13 cellular contexts compared by ENCODE assay signal in genomic region chr17:82893779-82894178, GRCh38. TPM values are rescaled to one million over a fixed set of nuclear protein-coding genes. Genes with fewer than 3 reads are reported as not detected.
DNase-seq lines count a peak whose midpoint lies in the region; ATAC-seq and TF ChIP-seq lines count a peak whose summit lies in the region.
"Had no signal": no experiment of that assay in that cellular context is flagged by ENCODE, and none has a peak within 500 bp of the region (broad histone marks: within the 10 kb centered on the region; RNA-seq: fewer than 3 reads in every experiment).

No MANE protein-coding gene starts in this region.

- H3K27me3 ChIP-seq in ACC112 (ENCODE audit: insufficient read depth, low read length) (no peaks in the 10 kb centered on the region), H9 (ENCODE audit: insufficient read depth, low read length) (no peaks in the 10 kb centered on the region)

- no peaks in the 10 kb centered on the region for H4K20me1 ChIP-seq in H9 (ENCODE audit: control insufficient read depth, insufficient read depth, insufficient read length)

- peak overlapping the region in 2 of 3 experiments; percentile 19 to 37; a peak in 2 of 7 replicates for H3K27ac Mint-ChIP-seq in H9
- H3K27ac Mint-ChIP-seq in brain = peak overlapping the region in 4 of 5 experiments; percentile 14 to 73 (median 36)
- H3K27ac Mint-ChIP-seq in mesothelial cell of epicardium = peak overlapping the region; percentile 45

- no peak overlapping the region for H4K8ac ChIP-seq in H9 (replicated peaks; ENCODE audit: insufficient read length, low read depth, low read length)

- H3K4me1 Mint-ChIP-seq in H9 = peaks cover 15 to 21% of the 10 kb centered on the region in 2 experiments
- peaks cover 32% of the 10 kb centered on the region for H3K4me1 Mint-ChIP-seq in brain
- peaks cover 39% of the 10 kb centered on the region for H3K4me1 Mint-ChIP-seq in mesothelial cell of epicardium

- H3K79me2 ChIP-seq in ACC112 (ENCODE audit: control insufficient read depth, insufficient read depth, low read length, unreplicated experiment) = no peaks in the 10 kb centered on the region
- H3K79me2 ChIP-seq in H9 (ENCODE audit: insufficient read depth, low read length) = no peaks in the 10 kb centered on the region

- H2BK20ac ChIP-seq in H9 (ENCODE audit: low read depth, low read length, poor library complexity, severe bottlenecking) = no peak overlapping the region

- H3K4ac ChIP-seq in H9 (ENCODE audit: low read depth, low read length) = no peak overlapping the region

- DNase-seq in H9 = no peak
- no peak for DNase-seq in mesothelial cell of epicardium (ENCODE audit: low spot score in 2 of 2, unreplicated experiment in 2 of 2)
- no peak for DNase-seq in stimulated activated CD4-positive, alpha-beta T cell treated with anti-CD3 and anti-CD28 coated beads, Interleukin-15, amount 100 ng/mL, for 24 hours
- no peak for DNase-seq in stimulated activated CD4-positive, alpha-beta T cell treated with anti-CD3 and anti-CD28 coated beads, Interleukin-4, amount 100 ng/mL, for 24 hours
- DNase-seq: C1 segment of cervical spinal cord, NCI-H1092 treated with DMSO at 0.1 percent for 48 hours had no signal

- H2AFZ ChIP-seq in ACC112 (ENCODE audit: low read length, unreplicated experiment) (peak overlapping the region; percentile 47), H9 (ENCODE audit: low read length) (no peak overlapping the region)

- H3K36me3 ChIP-seq in ACC112 (ENCODE audit: insufficient read depth, low read length) = peaks cover 4% of the 10 kb centered on the region; the same call in 1 of the 2 replicates

- no peak for ATAC-seq in GM21381 (IDR thresholded peaks at IDR 0.05; ENCODE audit: unreplicated experiment)
- ATAC-seq in GM21367 (IDR thresholded peaks at IDR 0.05; ENCODE audit: unreplicated experiment) = no peak

- no peak for TF ChIP-seq CTCF in H9 (conservative IDR thresholded peaks at IDR 0.05)
- TF ChIP-seq CTCF in brain (conservative IDR thresholded peaks at IDR 0.05) = no peak
- TF ChIP-seq CTCF in mesothelial cell of epicardium (IDR thresholded peaks at IDR 0.05; ENCODE audit: unreplicated experiment) = no peak

- H3K56ac ChIP-seq in H9 (ENCODE audit: insufficient read length, low read depth, low read length) = no peak overlapping the region

- no peak overlapping the region for H2BK5ac ChIP-seq in H9 (ENCODE audit: insufficient read length, low read length)

- no peaks in the 10 kb centered on the region for H3K9me3 ChIP-seq in H9 (ENCODE audit: control insufficient read depth, low read depth, low read length)

- no peak overlapping the region for H3K4me2 ChIP-seq in H9 (ENCODE audit: insufficient read depth, insufficient read length, low read length)

- H4K91ac ChIP-seq in H9 (ENCODE audit: insufficient read length, low read depth, low read length) = no peak overlapping the region

- H3K9me3 Mint-ChIP-seq in H9 (no peaks in the 10 kb centered on the region), brain (peaks cover 0 to 5% (median 0%) of the 10 kb centered on the region in 5 experiments), mesothelial cell of epicardium (no peaks in the 10 kb centered on the region)

- no peak overlapping the region for H2BK120ac ChIP-seq in H9 (ENCODE audit: low read depth, low read length, poor library complexity, severe bottlenecking)

- H3K14ac ChIP-seq in H9 (ENCODE audit: insufficient read depth, low read length) = no peak overlapping the region

- no peak overlapping the region for H3T11ph ChIP-seq in H9 (ENCODE audit: low read length)

- H3K27me3 Mint-ChIP-seq in H9 (ENCODE audit: low read depth) (no peaks in the 10 kb centered on the region), brain (no peaks in the 10 kb centered on the region), mesothelial cell of epicardium (ENCODE audit: low read depth) (no peaks in the 10 kb centered on the region)

- no peak overlapping the region for H3K27ac ChIP-seq in ACC112 (ENCODE audit: low read depth, low read length)
- H3K27ac ChIP-seq in H9 (ENCODE audit: insufficient read length, low read depth, low read length) = no peak overlapping the region

- H3K4me1 ChIP-seq in ACC112 (ENCODE audit: control insufficient read depth, insufficient read depth, low read length, unreplicated experiment) (peaks cover 8% of the 10 kb centered on the region), H9 (ENCODE audit: insufficient read depth, low read length) (no peaks in the 10 kb centered on the region; the same call in 1 of the 2 replicates)

- H3K23me2 ChIP-seq in H9 (ENCODE audit: insufficient read length, low read depth, low read length, poor library complexity, severe bottlenecking) = no peaks in the 10 kb centered on the region

- peaks cover 21 to 71% (median 61%) of the 10 kb centered on the region in 3 experiments for H3K36me3 Mint-ChIP-seq in H9 (ENCODE audit: insufficient read depth in 1 of 3, low read depth in 3 of 3)
- H3K36me3 Mint-ChIP-seq in brain = peaks cover 52% of the 10 kb centered on the region
- peaks cover 18% of the 10 kb centered on the region for H3K36me3 Mint-ChIP-seq in mesothelial cell of epicardium

- no peak overlapping the region for H3K18ac ChIP-seq in H9 (ENCODE audit: insufficient read length, low read depth, low read length)

- WGBS in H9 (ENCODE audit: extremely low coverage, insufficient read length, low lambda C conversion rate) = no CpG with 5 or more reads among the region's 10 CpGs

- H4K5ac ChIP-seq in H9 (ENCODE audit: insufficient read length, low read depth, low read length) = no peak overlapping the region

- no peak overlapping the region for H3K23ac ChIP-seq in H9 (ENCODE audit: insufficient read length, low read depth, low read length)

- H3K79me1 ChIP-seq in H9 (ENCODE audit: insufficient read depth, low read depth, low read length, poor library complexity, severe bottlenecking) = no peaks in the 10 kb centered on the region

- H3K4me3 Mint-ChIP-seq in H9 (no peak overlapping the region), brain (peak overlapping the region in 2 of 5 experiments; percentile 34 to 50), mesothelial cell of epicardium (no peak overlapping the region)

- no peak overlapping the region for H3K9ac ChIP-seq in H9 (ENCODE audit: extremely low read depth, insufficient read length, low read length)

- H2AK5ac ChIP-seq in H9 (ENCODE audit: insufficient read length, low read length) = no peak overlapping the region

- no peak overlapping the region for H2BK12ac ChIP-seq in H9 (ENCODE audit: insufficient read length, low read depth, low read length)

- H3K4me3 ChIP-seq in ACC112 (ENCODE audit: low read depth, low read length) = no peak overlapping the region
- H3K4me3 ChIP-seq: lung, skin epidermis had no signal

- H2BK15ac ChIP-seq in H9 (ENCODE audit: low read depth, low read length) = no peak overlapping the region

RNA-seq across cellular contexts. Expression of gene ZNF750, which starts 54.0 kb away (rescaled TPM):
- total RNA-seq in H9 (2021) (0.09 TPM in 1 of 2 replicates, not detected in the other), mesothelial cell of epicardium (1.8 to 2.6 TPM (median 2.3 TPM) in 3 replicates)
- 0.31 TPM for polyA plus RNA-seq in brain (ENCODE audit: insufficient read depth, low read depth, low replicate concordance)
- total RNA-seq: fibroblast of lung had no signal
- polyA plus RNA-seq: fibroblast of lung had no signal
